ENCODE assay signal across 8 cellular contexts in genomic region chr19:49327878-49328544, GRCh38. TPM values are rescaled to one million over a fixed set of nuclear protein-coding genes. Genes with fewer than 3 reads are reported as not detected.
DNase-seq lines count a peak whose midpoint lies in the region; ATAC-seq and TF ChIP-seq lines count a peak whose summit lies in the region.

No MANE protein-coding gene starts in this region.

- no peaks in the 10 kb centered on the region for H3K36me3 ChIP-seq in left ventricle myocardium inferior

- intact Hi-C loops in left ventricle myocardium inferior (cut with micrococcal nuclease), result no loop called here
- intact Hi-C loops in cardiac septum (cut with DNase I), result loop anchor here (5.0 kb wide), 1 partner anchor 101 kb away; no protein-coding TSS in a partner anchor

- no peak overlapping the region for H3K27ac Mint-ChIP-seq in brain

- no peak overlapping the region for H3K27ac ChIP-seq in left ventricle myocardium inferior (replicated peaks)

- H3K36me3 Mint-ChIP-seq in brain, result peaks cover 48% of the 10 kb centered on the region

- peaks cover 0 to 8% (median 5%) of the 10 kb centered on the region in 5 experiments for H3K9me3 Mint-ChIP-seq in brain

- peak; percentile 71 for TF ChIP-seq CTCF in left ventricle myocardium inferior (IDR thresholded peaks at IDR 0.05; ENCODE audit: borderline replicate concordance)
- peak; percentile 24 to 46 for TF ChIP-seq CTCF in brain (conservative IDR thresholded peaks at IDR 0.05)

- no peak for DNase-seq in left ventricle myocardium inferior
- DNase-seq in cardiac septum (ENCODE audit: low spot score), result no peak
- DNase-seq in SK-MEL-5 (ENCODE audit: low read depth, low spot score), result peak; percentile 64
- peak; percentile 50 for DNase-seq in myocyte (ENCODE audit: low read depth)

- in situ Hi-C loops in SK-MEL-5 (cut with HindIII; ENCODE audit: low pct_unique_long_range_greater_than_20kb, low sequenced_read_pairs), result no loop called here

- H3K27me3 ChIP-seq in left ventricle myocardium inferior (ENCODE audit: low read depth), result no peaks in the 10 kb centered on the region

- H3K4me3 Mint-ChIP-seq in brain, result no peak overlapping the region

- ATAC-seq in HG03045 (IDR thresholded peaks at IDR 0.05; ENCODE audit: unreplicated experiment), result no peak
- no peak for ATAC-seq in HG03135 (IDR thresholded peaks at IDR 0.05; ENCODE audit: unreplicated experiment)
- ATAC-seq in HG02840 (IDR thresholded peaks at IDR 0.05; ENCODE audit: low FRiP score, unreplicated experiment), result no peak

- H3K4me3 ChIP-seq in left ventricle myocardium inferior, result no peak overlapping the region

- peaks cover 8% of the 10 kb centered on the region for H3K9me3 ChIP-seq in left ventricle myocardium inferior (replicated peaks)

- H3K4me1 Mint-ChIP-seq in brain, result peaks cover 10% of the 10 kb centered on the region

- no peaks in the 10 kb centered on the region for H3K4me1 ChIP-seq in left ventricle myocardium inferior

- no peaks in the 10 kb centered on the region for H3K27me3 Mint-ChIP-seq in brain

RNA-seq across cellular contexts. Expression of gene SLC6A16, which starts 3.0 kb away (rescaled TPM):
- total RNA-seq in left ventricle myocardium inferior (1.1 TPM), cardiac septum (0.67 TPM), myocyte (0.51 and 2.0 TPM in 2 replicates)
- total RNA-seq in SK-MEL-5 (2014; rRNA removed; shearing (Covaris generic)), result 0.05 TPM in 1 of 2 replicates, not detected in the other
- polyA plus RNA-seq in SK-MEL-5 (2015; cell fraction: cytosol; rRNA removed), result 0.05 and 0.06 TPM in 2 replicates
- polyA plus RNA-seq in SK-MEL-5 (2015; cell fraction: nucleus; rRNA removed), result not detected in 2 replicates
- 1.7 TPM for polyA plus RNA-seq in brain (ENCODE audit: insufficient read depth, low read depth, low replicate concordance)
- 2.3 TPM for polyA plus RNA-seq in myocyte (2012)

RNA-seq across cellular contexts. Expression of gene CD37, which starts 7.2 kb away (rescaled TPM):
- total RNA-seq in left ventricle myocardium inferior (3.7 TPM), cardiac septum (4.8 TPM), myocyte (not detected in 2 replicates)
- total RNA-seq in SK-MEL-5 (2014; rRNA removed; shearing (Covaris generic)), result not detected in 2 replicates
- polyA plus RNA-seq in SK-MEL-5 (2015; cell fraction: cytosol; rRNA removed), result not detected in 2 replicates
- polyA plus RNA-seq in SK-MEL-5 (2015; cell fraction: nucleus; rRNA removed), result not detected in 2 replicates
- polyA plus RNA-seq in brain (ENCODE audit: insufficient read depth, low read depth, low replicate concordance), result 8.2 TPM
- polyA plus RNA-seq in myocyte (2012), result 3.3 TPM

RNA-seq across cellular contexts. Expression of gene TEAD2, which starts 34.2 kb away (rescaled TPM):
- total RNA-seq in left ventricle myocardium inferior (44.1 TPM), cardiac septum (39.9 TPM), myocyte (43.8 and 45.3 TPM in 2 replicates)
- 15.0 and 17.4 TPM in 2 replicates for total RNA-seq in SK-MEL-5 (2014; rRNA removed; shearing (Covaris generic))
- polyA plus RNA-seq in SK-MEL-5 (2015; cell fraction: cytosol; rRNA removed), result 19.6 and 23.9 TPM in 2 replicates
- polyA plus RNA-seq in SK-MEL-5 (2015; cell fraction: nucleus; rRNA removed), result 14.8 and 21.0 TPM in 2 replicates
- polyA plus RNA-seq in brain (ENCODE audit: insufficient read depth, low read depth, low replicate concordance), result 42.5 TPM
- 34.8 TPM for polyA plus RNA-seq in myocyte (2012)

RNA-seq across cellular contexts. Expression of gene DKKL1, which starts 35.7 kb away (rescaled TPM):
- total RNA-seq in left ventricle myocardium inferior (not detected), cardiac septum (not detected), myocyte (0.36 and 2.4 TPM in 2 replicates)
- 0.53 and 0.59 TPM in 2 replicates for total RNA-seq in SK-MEL-5 (2014; rRNA removed; shearing (Covaris generic))
- polyA plus RNA-seq in SK-MEL-5 (2015; cell fraction: cytosol; rRNA removed), result 0.51 and 3.4 TPM in 2 replicates
- polyA plus RNA-seq in SK-MEL-5 (2015; cell fraction: nucleus; rRNA removed), result not detected in 2 replicates
- 4.0 TPM for polyA plus RNA-seq in brain (ENCODE audit: insufficient read depth, low read depth, low replicate concordance)
- polyA plus RNA-seq in myocyte (2012), result 0.84 TPM

Comparison
In these comparisons a context has a peak if more than half of its experiments do, and no peak if none do; other contexts are left out.
1. DNase-seq: peak in SK-MEL-5 (single experiment) and myocyte (single experiment); none in left ventricle myocardium inferior (single experiment) and cardiac septum (single experiment).